In genomic region chr10:18424200-18424599, GRCh38 we compare ENCODE assay signal across 16 cellular contexts.
A peak's percentile ranks its signal among the peaks of the same experiment; 100 is the strongest.
DNase-seq lines count a peak whose midpoint lies in the region; ATAC-seq, FAIRE-seq and TF ChIP-seq lines count a peak whose summit lies in the region.
"Had no signal": no experiment of that assay in that cellular context is flagged by ENCODE, and none has a peak within 500 bp of the region (broad histone marks: within the 10 kb centered on the region; RNA-seq: fewer than 3 reads in every experiment).

No MANE protein-coding gene starts in this region.

- POLR2A ChIA-PET in IMR-90 (lab: Charles Lee; ENCODE audit: unreplicated experiment): no interaction called here
- POLR2A ChIA-PET in H1 (lab: Charles Lee; ENCODE audit: partially characterized antibody): no interaction called here

- FAIRE-seq in H1 (lab: Jason Lieb, UNC): no peak

- H4K5ac ChIP-seq in IMR-90 (ENCODE audit: low read depth, low read length): no peak overlapping the region
- H4K5ac ChIP-seq in H1 (ENCODE audit: insufficient read length, low read depth, low read length): no peak overlapping the region

- H4K20me1 ChIP-seq in IMR-90 (ENCODE audit: insufficient read depth, low read length) (no peaks in the 10 kb centered on the region), H1 (replicated peaks in 1 of 2; ENCODE audit: control insufficient read depth in 1 of 2, insufficient read depth in 2 of 2, low read length in 2 of 2) (no peaks in the 10 kb centered on the region)

- no peak overlapping the region for H2BK12ac ChIP-seq in H1 (ENCODE audit: low read depth, low read length)

- no peaks in the 10 kb centered on the region for H3K23me2 ChIP-seq in H1 (ENCODE audit: low read depth, low read length)

- H2AFZ ChIP-seq in IMR-90 (replicated peaks; ENCODE audit: low read length, poor library complexity) (no peak overlapping the region), H1 (ENCODE audit: low read length) (no peak overlapping the region)

- dilution Hi-C loops in IMR-90 (cut with HindIII; ENCODE audit: low sequenced_read_pairs, unreplicated experiment): no loop called here

- H4K91ac ChIP-seq in IMR-90 (ENCODE audit: insufficient read depth, low read depth, low read length): no peak overlapping the region
- H4K91ac ChIP-seq in H1 (replicated peaks; ENCODE audit: insufficient read length, low read length): no peak overlapping the region

- no peak overlapping the region for H2BK120ac ChIP-seq in IMR-90 (ENCODE audit: low read depth, low read length)
- H2BK120ac ChIP-seq in H1 (replicated peaks; ENCODE audit: low read depth, low read length): no peak overlapping the region

- TF ChIP-seq RAD21 in IMR-90 (IDR thresholded peaks at IDR 0.05; ENCODE audit: low read length) (no peak), H1 (IDR thresholded peaks at IDR 0.05 in 1 of 2, conservative IDR thresholded peaks at IDR 0.05 in 1 of 2; ENCODE audit: low read depth in 2 of 2, low read length in 2 of 2) (no peak)

- CTCF ChIA-PET in IMR-90 (lab: Yijun Ruan, JAX) (no interaction called here), H1 (lab: Charles Lee; ENCODE audit: partially characterized antibody) (interaction anchor here (1.4 to 2.0 kb wide), 2 partner anchors 9 to 11 kb away, joined by 3 to 4 read pairs; no protein-coding TSS in a partner anchor)

- H3K23ac ChIP-seq in IMR-90 (ENCODE audit: low read depth, low read length): no peak overlapping the region
- H3K23ac ChIP-seq in H1 (ENCODE audit: insufficient read length): no peak overlapping the region

- ATAC-seq in Right ventricle myocardium inferior (no peak), IMR-90 (ENCODE audit: low read depth) (no peak), HG02588 (IDR thresholded peaks at IDR 0.05; ENCODE audit: unreplicated experiment) (no peak)
- ATAC-seq: CD8-positive, alpha-beta T cell; Panc1; SK-N-SH treated with all-trans-retinoic acid at 6 μM for 48 hours had no signal

- H3K79me2 ChIP-seq in H1 (ENCODE audit: control insufficient read depth in 1 of 2, insufficient read depth in 2 of 2, low read length in 2 of 2): no peaks in the 10 kb centered on the region

- WGBS in IMR-90 (ENCODE audit: extremely low coverage in 2 of 2, insufficient read length in 1 of 2), 2 experiments: 80% methylated on average over 2 of the region's 8 CpGs; no CpG with 5 or more reads in 1 of the 2 experiments
- WGBS in H1 (ENCODE audit: extremely low coverage in 1 of 2, insufficient coverage in 1 of 2, insufficient read length in 1 of 2, insufficient replicate concordance in 2 of 2, low coverage in 1 of 2, low lambda C conversion rate in 2 of 2, missing lambda C conversion rate in 1 of 2), 2 experiments: 47% methylated on average over 8 of the region's 8 CpGs; no CpG with 5 or more reads in 1 of the 2 experiments

- no peak for TF ChIP-seq POLR2A in IMR-90 (IDR thresholded peaks at IDR 0.05; ENCODE audit: low read depth, low read length)
- no peak for TF ChIP-seq POLR2A in H1 (IDR thresholded peaks at IDR 0.05; ENCODE audit: control extremely low read depth in 1 of 2, low read depth in 2 of 2, low read length in 2 of 2)

- TF ChIP-seq CTCF in left ventricle myocardium inferior (IDR thresholded peaks at IDR 0.05; ENCODE audit: borderline replicate concordance) (no peak), IMR-90 (conservative IDR thresholded peaks at IDR 0.05; ENCODE audit: low read depth, low read length) (no peak), H1 (IDR thresholded peaks at IDR 0.05; ENCODE audit: control extremely low read depth in 1 of 3, insufficient read depth in 1 of 3, low read depth in 1 of 3, low read length in 3 of 3) (no peak)

- H2BK5ac ChIP-seq in IMR-90 (ENCODE audit: low read depth, low read length, poor library complexity, severe bottlenecking): no peak overlapping the region
- H2BK5ac ChIP-seq in H1 (ENCODE audit: low read depth, low read length): no peak overlapping the region

- H2BK15ac ChIP-seq in IMR-90 (ENCODE audit: low read depth, low read length): peak overlapping the region; percentile 27; the same call in 1 of the 3 replicates
- H2BK15ac ChIP-seq in H1 (ENCODE audit: low read length): no peak overlapping the region

- H3K27ac ChIP-seq in left ventricle myocardium inferior (replicated peaks): peak overlapping the region; percentile 68
- no peak overlapping the region for H3K27ac ChIP-seq in IMR-90 (ENCODE audit: insufficient read depth, low read length)
- no peak overlapping the region for H3K27ac ChIP-seq in H1 (ENCODE audit: low read depth, low read length)

- no peak for TF ChIP-seq EP300 in H1 (IDR thresholded peaks at IDR 0.05; ENCODE audit: borderline replicate concordance in 1 of 2, low read depth in 2 of 2, low read length in 2 of 2)

- H3K14ac ChIP-seq in IMR-90 (replicated peaks; ENCODE audit: low read depth, low read length) (no peak overlapping the region), H1 (ENCODE audit: insufficient read length) (no peak overlapping the region)

- H3K4me1 ChIP-seq in left ventricle myocardium inferior (peaks cover 30% of the 10 kb centered on the region), IMR-90 (ENCODE audit: control insufficient read depth, insufficient read depth, low read length) (peaks cover 1% of the 10 kb centered on the region; the same call in 1 of the 2 replicates), H1 (replicated peaks in 1 of 4; ENCODE audit: control insufficient read depth in 3 of 4, insufficient read depth in 4 of 4, low read length in 3 of 4) (peaks cover 0 to 5% (median 2%) of the 10 kb centered on the region in 4 experiments; a peak in 2 of 7 replicates)
- H3K4me1 ChIP-seq: BE2C had no signal

- H3K4ac ChIP-seq in IMR-90 (ENCODE audit: low read depth, low read length) (no peak overlapping the region), H1 (replicated peaks; ENCODE audit: insufficient read length, low read depth, low read length) (no peak overlapping the region)

- H3K9me1 ChIP-seq in IMR-90 (ENCODE audit: insufficient read depth, low read length): peaks cover 3% of the 10 kb centered on the region; the same call in 1 of the 2 replicates

- H3K4me3 ChIP-seq in left ventricle myocardium inferior (no peak overlapping the region), IMR-90 (ENCODE audit: insufficient read depth, low read depth, low read length) (no peak overlapping the region), H1 (ENCODE audit: extremely low read depth in 1 of 4, insufficient read depth in 2 of 4, low read depth in 3 of 4, low read length in 4 of 4) (peak overlapping the region in 1 of 4 experiments; percentile 1; a peak in 1 of 8 replicates)

- H4K8ac ChIP-seq in IMR-90 (ENCODE audit: low read depth in 2 of 2, low read length in 2 of 2): no peak overlapping the region
- no peak overlapping the region for H4K8ac ChIP-seq in H1 (ENCODE audit: extremely low read depth, insufficient read depth, low read length)

- H3K36me3 ChIP-seq in left ventricle myocardium inferior (no peaks in the 10 kb centered on the region), IMR-90 (ENCODE audit: control insufficient read depth, insufficient read depth, low read length) (no peaks in the 10 kb centered on the region), H1 (ENCODE audit: control insufficient read depth in 2 of 4, insufficient read depth in 4 of 4, low read length in 3 of 4) (no peaks in the 10 kb centered on the region)
- H3K36me3 ChIP-seq: BE2C had no signal

- no peak for DNase-seq in left ventricle myocardium inferior
- DNase-seq in Right ventricle myocardium inferior (ENCODE audit: missing footprints): no peak
- no peak for DNase-seq in IMR-90
- DNase-seq in H1 (ENCODE audit: low read depth in 1 of 2, low spot score in 2 of 2): peak in 1 of 2 experiments; percentile 54
- DNase-seq in D341Med (ENCODE audit: low spot score): no peak
- DNase-seq in NCI-H2081 treated with DMSO at 0.1 percent for 48 hours (lab: John Stamatoyannopoulos, UW): no peak
- DNase-seq: BE2C; CD8-positive, alpha-beta T cell; EL; MM.1S; NCI-H187 treated with DMSO at 0.1 percent for 48 hours; NCI-H524 treated with DMSO at 0.1 percent for 48 hours; SHP77 had no signal

- no peaks in the 10 kb centered on the region for H3K27me3 ChIP-seq in left ventricle myocardium inferior (ENCODE audit: low read depth)
- H3K27me3 ChIP-seq in IMR-90 (ENCODE audit: control insufficient read depth, insufficient read depth, low read length): no peaks in the 10 kb centered on the region
- H3K27me3 ChIP-seq in H1 (replicated peaks in 1 of 4; ENCODE audit: control insufficient read depth in 3 of 4, extremely low read depth in 1 of 4, insufficient read depth in 3 of 4, low read length in 3 of 4): no peaks in the 10 kb centered on the region
- H3K27me3 ChIP-seq: BE2C had no signal

- H2AK9ac ChIP-seq in IMR-90 (replicated peaks; ENCODE audit: low read depth, low read length, poor library complexity): no peak overlapping the region

- in situ Hi-C loops in IMR-90 (cut with MboI; ENCODE audit: low sequenced_read_pairs): no loop called here

- H3K18ac ChIP-seq in IMR-90 (ENCODE audit: low read depth, low read length): no peak overlapping the region
- H3K18ac ChIP-seq in H1 (ENCODE audit: extremely low read depth, low read length): no peak overlapping the region

- H2BK20ac ChIP-seq in IMR-90 (ENCODE audit: low read depth, low read length): no peak overlapping the region
- no peak overlapping the region for H2BK20ac ChIP-seq in H1 (ENCODE audit: low read length)

- no TSS peak for BruUV-seq in IMR-90 (replicated peaks; lab: Mats Ljungman, UMichigan)

- H3K9me3 ChIP-seq in left ventricle myocardium inferior (replicated peaks) (no peaks in the 10 kb centered on the region), IMR-90 (ENCODE audit: control insufficient read depth, insufficient read depth, low read length) (no peaks in the 10 kb centered on the region), H1 (ENCODE audit: insufficient read depth in 2 of 2, low read depth in 1 of 2, low read length in 1 of 2) (no peaks in the 10 kb centered on the region)
- H3K9me3 ChIP-seq: BE2C had no signal

- no peak overlapping the region for H2AK5ac ChIP-seq in IMR-90 (ENCODE audit: low read depth, low read length)
- H2AK5ac ChIP-seq in H1 (ENCODE audit: low read depth, low read length): no peak overlapping the region

- intact Hi-C loops in left ventricle myocardium inferior (cut with micrococcal nuclease) (no loop called here), Right ventricle myocardium inferior (cut with DNase I) (no loop called here), IMR-90 (cut with micrococcal nuclease) (no loop called here)

- no peak overlapping the region for H3K9ac ChIP-seq in IMR-90 (ENCODE audit: low read depth, low read length)
- peak overlapping the region in 1 of 4 experiments; percentile 34; a peak in 1 of 7 replicates for H3K9ac ChIP-seq in H1 (replicated peaks in 1 of 4; ENCODE audit: extremely low read depth in 1 of 4, low read depth in 3 of 4, low read length in 3 of 4)

- H3K4me2 ChIP-seq in IMR-90 (ENCODE audit: low read depth, low read length) (no peak overlapping the region), H1 (ENCODE audit: insufficient read depth in 1 of 2, low read depth in 2 of 2, low read length in 2 of 2) (peak overlapping the region; percentile 24 to 40; a peak in 3 of 4 replicates)

- no peak overlapping the region for H3K56ac ChIP-seq in IMR-90 (ENCODE audit: extremely low read depth, insufficient read depth, low read length)
- H3K56ac ChIP-seq in H1 (replicated peaks; ENCODE audit: insufficient read length, low read depth, low read length): no peak overlapping the region

- no peaks in the 10 kb centered on the region for H3K79me1 ChIP-seq in IMR-90 (ENCODE audit: low read depth in 1 of 2, low read length in 2 of 2)
- no peaks in the 10 kb centered on the region; the same call in 1 of the 2 replicates for H3K79me1 ChIP-seq in H1 (ENCODE audit: low read depth, low read length)
